In the genomic region with DNA sequence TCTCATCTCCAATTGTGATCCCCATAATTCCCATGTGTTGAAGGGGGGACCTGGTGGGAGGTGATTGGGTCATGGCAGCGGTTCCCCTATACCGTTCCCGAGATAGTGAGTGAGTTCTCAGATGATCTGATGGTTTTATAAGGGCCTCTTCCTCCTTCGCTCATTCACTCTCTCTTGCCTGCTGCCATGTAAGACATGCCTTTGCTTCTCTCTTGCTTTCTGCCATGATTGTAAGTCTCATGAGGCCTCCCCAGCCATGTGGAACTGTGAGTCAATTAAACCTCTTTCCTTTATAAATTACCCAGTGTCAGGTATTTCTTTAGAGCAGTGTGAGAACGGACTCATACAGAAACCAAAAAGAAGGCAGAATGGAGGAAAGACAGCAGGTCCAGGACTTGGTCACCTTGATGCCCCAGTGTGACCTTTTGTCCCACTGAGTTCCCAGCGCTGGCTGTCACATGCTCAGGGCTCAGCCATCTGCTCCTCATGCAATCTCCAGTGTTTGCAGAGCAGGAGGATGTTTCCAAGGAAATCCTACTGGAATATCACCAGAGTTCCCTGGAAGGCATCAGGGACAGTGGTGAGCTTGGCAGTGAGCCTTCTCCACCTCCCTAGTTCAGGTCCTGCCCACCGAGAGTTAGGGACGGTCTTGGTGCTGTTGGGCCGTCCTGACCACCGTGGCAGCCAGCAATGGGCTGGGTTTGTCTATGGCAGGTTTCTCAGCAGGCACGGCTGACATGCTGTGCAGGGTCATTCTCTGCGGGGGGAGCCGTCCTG, we compare ENCODE assay signal across 22 cellular contexts.
DNase-seq lines count a peak whose midpoint lies in the region; ATAC-seq and TF ChIP-seq lines count a peak whose summit lies in the region.
"Had no signal": no experiment of that assay in that cellular context is flagged by ENCODE, and none has a peak within 500 bp of the region (broad histone marks: within the 10 kb centered on the region; RNA-seq: fewer than 3 reads in every experiment).

No MANE protein-coding gene starts in this region.

- no peaks in the 10 kb centered on the region for H3K36me3 Mint-ChIP-seq in activated naive CD4-positive, alpha-beta T cell treated with anti-CD3 and anti-CD28 coated beads, Interleukin-2, amount 10 ng/mL, durations not matched to agents 7 days and 5 days
- H3K36me3 Mint-ChIP-seq: IgD-negative memory B cell, mesothelial cell of epicardium had no signal

- DNase-seq in left ventricle myocardium superior (no peak), left cardiac atrium (no peak), NCI-H2171 (lab: John Stamatoyannopoulos, UW) (peak; percentile 44), left colon (no peak), prostate gland (ENCODE audit: low spot score) (no peak)
- no peak for DNase-seq in activated naive CD4-positive, alpha-beta T cell treated with anti-CD3 and anti-CD28 coated beads, Interleukin-2, amount 10 ng/mL, durations not matched to agents 7 days and 5 days
- DNase-seq: activated naive CD4-positive, alpha-beta T cell; activated T-cell treated with anti-CD3 and anti-CD28 coated beads, Interleukin-2, amount 50 U/mL, for 24 hours; C1 segment of cervical spinal cord; gastrocnemius medialis; naive thymus-derived CD4-positive, alpha-beta T cell; NCI-H1048; NCI-H187 treated with DMSO at 0.1 percent for 48 hours; NCI-H2227 treated with DMSO at 0.1 percent for 48 hours; NCI-H526 treated with DMSO at 0.1 percent for 48 hours; small intestine; stimulated activated CD4-positive, alpha-beta T cell treated with anti-CD3 and anti-CD28 coated beads, Interleukin-1b, Interleukin-23, amount 100 ng/mL, for 48 hours; transverse colon had no signal

- H3K4me1 Mint-ChIP-seq in activated naive CD4-positive, alpha-beta T cell treated with anti-CD3 and anti-CD28 coated beads, Interleukin-2, amount 10 ng/mL, durations not matched to agents 7 days and 5 days = peaks cover 21% of the 10 kb centered on the region

- H3K36me3 ChIP-seq in prostate gland = no peaks in the 10 kb centered on the region
- H3K36me3 ChIP-seq: gastrocnemius medialis, transverse colon had no signal

- intact Hi-C loops in left ventricle myocardium superior (cut with micrococcal nuclease) = no loop called here
- intact Hi-C loops in left cardiac atrium (cut with DNase I) = no loop called here
- intact Hi-C loops in left colon (cut with DNase I, micrococcal nuclease) = no loop called here
- intact Hi-C loops in prostate gland (cut with DNase I) = no loop called here

- H3K27ac Mint-ChIP-seq in activated naive CD4-positive, alpha-beta T cell treated with anti-CD3 and anti-CD28 coated beads, Interleukin-2, amount 10 ng/mL, durations not matched to agents 7 days and 5 days = no peak overlapping the region
- H3K27ac Mint-ChIP-seq: activated T-cell treated with anti-CD3 and anti-CD28 coated beads, Interleukin-2, amount 50 U/mL, for 24 hours; GM23338; IgD-negative memory B cell; mesothelial cell of epicardium had no signal

- no peak overlapping the region for H3K4me3 ChIP-seq in prostate gland
- H3K4me3 ChIP-seq: gastrocnemius medialis, GM23338, transverse colon had no signal

- H3K9me3 Mint-ChIP-seq in activated naive CD4-positive, alpha-beta T cell treated with anti-CD3 and anti-CD28 coated beads, Interleukin-2, amount 10 ng/mL, durations not matched to agents 7 days and 5 days = no peaks in the 10 kb centered on the region
- H3K9me3 Mint-ChIP-seq: GM23338 had no signal

- H3K4me1 ChIP-seq in prostate gland (replicated peaks) = no peaks in the 10 kb centered on the region

- H3K9me3 ChIP-seq in prostate gland = no peaks in the 10 kb centered on the region
- H3K9me3 ChIP-seq: gastrocnemius medialis, transverse colon had no signal

- TF ChIP-seq POLR2A in prostate gland (IDR thresholded peaks at IDR 0.05) = no peak

- H3K4me3 Mint-ChIP-seq in activated naive CD4-positive, alpha-beta T cell treated with anti-CD3 and anti-CD28 coated beads, Interleukin-2, amount 10 ng/mL, durations not matched to agents 7 days and 5 days = no peak overlapping the region
- H3K4me3 Mint-ChIP-seq: activated T-cell treated with anti-CD3 and anti-CD28 coated beads, Interleukin-2, amount 50 U/mL, for 24 hours; GM23338; mesothelial cell of epicardium had no signal

- WGBS in prostate gland = 93% methylated on average over 13 of the region's 13 CpGs

- ATAC-seq in left ventricle myocardium superior (peak; percentile 43), left cardiac atrium (no peak), left colon (peak; percentile 31), HG02884 (IDR thresholded peaks at IDR 0.05; ENCODE audit: unreplicated experiment) (no peak)
- ATAC-seq: gastrocnemius medialis; GM23338; naive thymus-derived CD4-positive, alpha-beta T cell had no signal

- H3K27me3 ChIP-seq in prostate gland (replicated peaks; ENCODE audit: insufficient read depth) = no peaks in the 10 kb centered on the region
- H3K27me3 ChIP-seq: gastrocnemius medialis, transverse colon had no signal

- H3K27me3 Mint-ChIP-seq in activated naive CD4-positive, alpha-beta T cell treated with anti-CD3 and anti-CD28 coated beads, Interleukin-2, amount 10 ng/mL, durations not matched to agents 7 days and 5 days = peaks cover 28% of the 10 kb centered on the region
- H3K27me3 Mint-ChIP-seq: activated T-cell treated with anti-CD3 and anti-CD28 coated beads, Interleukin-2, amount 50 U/mL, for 24 hours; naive thymus-derived CD4-positive, alpha-beta T cell had no signal

- no peak overlapping the region for H3K27ac ChIP-seq in prostate gland
- H3K27ac ChIP-seq: gastrocnemius medialis had no signal

- CTCF ChIA-PET in activated naive CD4-positive, alpha-beta T cell treated with anti-CD3 and anti-CD28 coated beads, Interleukin-2, amount 10 ng/mL, durations not matched to agents 7 days and 5 days (lab: Charles Lee) = no interaction called here

- TF ChIP-seq CTCF in prostate gland (IDR thresholded peaks at IDR 0.05) = no peak

Comparison
In these comparisons a context has a peak if more than half of its experiments do, and no peak if none do; other contexts are left out.
1. ATAC-seq: peak in left ventricle myocardium superior (single experiment) and left colon (single experiment); none in left cardiac atrium (0 of 2) and HG02884 (single experiment).